15 cellular contexts compared by ENCODE assay signal in the genomic region with DNA sequence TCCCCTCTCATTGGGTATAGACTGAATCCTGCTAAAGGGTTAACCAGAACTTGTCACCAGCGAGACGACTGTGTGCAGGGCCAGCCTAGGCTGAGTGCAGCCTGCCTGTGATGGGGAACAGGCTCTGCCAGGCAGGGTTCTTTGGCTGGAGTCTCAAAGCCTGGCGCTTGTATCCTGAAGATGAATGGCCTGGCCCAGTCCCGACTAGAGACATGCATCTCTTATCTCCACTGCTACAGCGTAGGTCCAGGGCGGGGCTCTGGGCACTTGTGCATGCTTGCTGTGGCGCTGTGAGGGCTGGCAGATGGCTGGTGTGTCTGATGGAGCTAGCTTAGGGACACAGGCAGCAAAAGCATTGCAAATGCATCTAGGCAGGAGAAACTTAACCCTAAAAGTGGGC. TPM values are rescaled to one million over a fixed set of nuclear protein-coding genes. Genes with fewer than 3 reads are reported as not detected.
A peak's percentile ranks its signal among the peaks of the same experiment; 100 is the strongest.
DNase-seq lines count a peak whose midpoint lies in the region; ATAC-seq and TF ChIP-seq lines count a peak whose summit lies in the region.
"Had no signal": no experiment of that assay in that cellular context is flagged by ENCODE, and none has a peak within 500 bp of the region (broad histone marks: within the 10 kb centered on the region; RNA-seq: fewer than 3 reads in every experiment).

No MANE protein-coding gene starts in this region.

- peak overlapping the region; percentile 53 for H3K4me3 Mint-ChIP-seq in glutamatergic neuron (ENCODE audit: unreplicated experiment)
- H3K4me3 Mint-ChIP-seq: CD4-positive, alpha-beta T cell had no signal

- H3K27ac Mint-ChIP-seq in glutamatergic neuron (ENCODE audit: unreplicated experiment), result no peak overlapping the region
- H3K27ac Mint-ChIP-seq: CD4-positive, alpha-beta T cell had no signal

- H3K27me3 Mint-ChIP-seq in glutamatergic neuron (ENCODE audit: unreplicated experiment), result peaks cover 3% of the 10 kb centered on the region

- peak; percentile 30 for DNase-seq in NCI-H1694 (lab: John Stamatoyannopoulos, UW)
- DNase-seq in NCI-H82 treated with DMSO at 0.1 percent for 48 hours (lab: John Stamatoyannopoulos, UW; ENCODE audit: unreplicated experiment), result peak; percentile 87
- DNase-seq in glutamatergic neuron, result peak; percentile 80
- DNase-seq in posterior cingulate gyrus, result peak; percentile 40 to 96 (median 70)
- DNase-seq in mesenteric fat pad (ENCODE audit: low spot score), result no peak
- no peak for DNase-seq in cortex of kidney (lab: John Stamatoyannopoulos, UW)
- DNase-seq: activated CD4-positive, alpha-beta T cell treated with anti-CD3 and anti-CD28 coated beads, Interleukin-2, amount 50 U/mL, for 1 hour; activated gamma-delta T cell; CD4-positive, alpha-beta T cell; central memory CD4-positive, alpha-beta T cell; H7; stimulated activated CD4-positive, alpha-beta T cell treated with anti-CD3 and anti-CD28 coated beads, Interleukin-2, amount 100 ng/mL, for 48 hours; stimulated activated naive CD4-positive, alpha-beta T cell treated with Interleukin-2 at 50 U/mL for 16 hours had no signal

- ATAC-seq in GM21390 (IDR thresholded peaks at IDR 0.05; ENCODE audit: unreplicated experiment), result no peak
- no peak for ATAC-seq in HG03571 (IDR thresholded peaks at IDR 0.05; ENCODE audit: unreplicated experiment)

- TF ChIP-seq CTCF in glutamatergic neuron (IDR thresholded peaks at IDR 0.05; ENCODE audit: partially characterized antibody, unreplicated experiment), result no peak

- peaks cover 27% of the 10 kb centered on the region for H3K4me1 Mint-ChIP-seq in glutamatergic neuron (ENCODE audit: low read depth, unreplicated experiment)

- H3K9me3 Mint-ChIP-seq in glutamatergic neuron (ENCODE audit: unreplicated experiment), result peaks cover 2% of the 10 kb centered on the region
- H3K9me3 Mint-ChIP-seq: CD4-positive, alpha-beta T cell had no signal

- intact Hi-C loops in posterior cingulate gyrus (cut with DNase I), result no loop called here

- no peaks in the 10 kb centered on the region for H3K36me3 Mint-ChIP-seq in glutamatergic neuron (ENCODE audit: unreplicated experiment)

RNA-seq across cellular contexts. Expression of gene CHDH, which starts 50.1 kb away (rescaled TPM):
- total RNA-seq in glutamatergic neuron (ENCODE audit: unreplicated experiment), result 0.61 TPM
- total RNA-seq in mesenteric fat pad, result 1.4 TPM

RNA-seq across cellular contexts. Expression of gene IL17RB, which starts 50.2 kb away (rescaled TPM):
- total RNA-seq in glutamatergic neuron (ENCODE audit: unreplicated experiment) (0.78 TPM), mesenteric fat pad (not detected)

Comparison
In these comparisons a context has a peak if more than half of its experiments do, and no peak if none do; other contexts are left out.
1. DNase-seq: peak in NCI-H1694 (single experiment), NCI-H82 treated with DMSO at 0.1 percent for 48 hours (single experiment), glutamatergic neuron (single experiment) and posterior cingulate gyrus (10 of 10); none in mesenteric fat pad (single experiment) and cortex of kidney (single experiment).